In genomic region chr3:108208831-108209230, GRCh38 we compare ENCODE assay signal across 12 cellular contexts. TPM values are rescaled to one million over a fixed set of nuclear protein-coding genes. Genes with fewer than 3 reads are reported as not detected.
A peak's percentile ranks its signal among the peaks of the same experiment; 100 is the strongest.
DNase-seq lines count a peak whose midpoint lies in the region; ATAC-seq, FAIRE-seq and TF ChIP-seq lines count a peak whose summit lies in the region.
"Had no signal": no experiment of that assay in that cellular context is flagged by ENCODE, and none has a peak within 500 bp of the region (broad histone marks: within the 10 kb centered on the region; RNA-seq: fewer than 3 reads in every experiment).

No MANE protein-coding gene starts in this region.

- no peak for TF ChIP-seq POLR2A in GM12878 (IDR thresholded peaks at IDR 0.05; ENCODE audit: low read depth, low read length)
- TF ChIP-seq POLR2A in gastrocnemius medialis (IDR thresholded peaks at IDR 0.05), result no peak

- in situ Hi-C loops in GM12878 (cut with MboI), result no loop called here
- in situ Hi-C loops in gastrocnemius medialis (cut with MboI; ENCODE audit: low sequenced_read_pairs in 4 of 4), result no loop called here

- H3K27me3 ChIP-seq in GM12878 (replicated peaks in 1 of 2; ENCODE audit: control insufficient read depth in 2 of 2, insufficient read depth in 2 of 2, low read length in 1 of 2), result no peaks in the 10 kb centered on the region
- no peaks in the 10 kb centered on the region for H3K27me3 ChIP-seq in heart right ventricle
- no peaks in the 10 kb centered on the region for H3K27me3 ChIP-seq in gastrocnemius medialis
- H3K27me3 ChIP-seq: vagina had no signal

- POLR2A ChIA-PET in GM12878 (lab: Charles Lee), result no interaction called here

- no peaks in the 10 kb centered on the region for H3K9me3 ChIP-seq in GM12878 (replicated peaks; ENCODE audit: control insufficient read depth, insufficient read depth, low read length)
- H3K9me3 ChIP-seq in heart right ventricle, result no peaks in the 10 kb centered on the region
- no peaks in the 10 kb centered on the region for H3K9me3 ChIP-seq in gastrocnemius medialis
- H3K9me3 ChIP-seq: vagina had no signal

- peak in 1 of 2 experiments; percentile 62; a peak in 2 of 4 replicates for TF ChIP-seq EP300 in GM12878 (IDR thresholded peaks at IDR 0.05; ENCODE audit: borderline replicate concordance in 1 of 2, control insufficient read depth in 1 of 2, low read depth in 2 of 2, low read length in 2 of 2)

- peak; percentile 62 for FAIRE-seq in GM12878 (lab: Jason Lieb, UNC)

- no peaks in the 10 kb centered on the region for H3K79me2 ChIP-seq in GM12878 (ENCODE audit: control insufficient read depth, insufficient read depth, low read length)

- TF ChIP-seq CTCF in GM12878 (IDR thresholded peaks at IDR 0.05 in 2 of 3, conservative IDR thresholded peaks at IDR 0.05 in 1 of 3; ENCODE audit: control insufficient read depth in 2 of 3, extremely low read depth in 1 of 3, insufficient read depth in 1 of 3, low read depth in 3 of 3, low read length in 3 of 3) (no peak), heart right ventricle (IDR thresholded peaks at IDR 0.05) (no peak), gastrocnemius medialis (IDR thresholded peaks at IDR 0.05 in 4 of 5, conservative IDR thresholded peaks at IDR 0.05 in 1 of 5) (no peak)

- WGBS in GM12878 (ENCODE audit: insufficient coverage, insufficient replicate concordance, low lambda C conversion rate, missing lambda C conversion rate), result 21% methylated on average over 1 of the region's 1 CpG
- 92 to 100% methylated on average over 1 of the region's 1 CpG for WGBS in heart right ventricle, 2 donors

- no peak overlapping the region for H3K9ac ChIP-seq in GM12878 (ENCODE audit: control insufficient read depth, insufficient read depth, low read length)

- no TSS peak for BruUV-seq in GM12878 (replicated peaks; lab: Mats Ljungman, UMichigan)

- H3K27ac ChIP-seq in GM12878 (ENCODE audit: control insufficient read depth, insufficient read depth) (no peak overlapping the region), heart right ventricle (no peak overlapping the region), gastrocnemius medialis (no peak overlapping the region)
- H3K27ac ChIP-seq: vagina had no signal

- H3K4me1 ChIP-seq in GM12878 (ENCODE audit: control insufficient read depth, insufficient read depth, low read length) (peaks cover 7% of the 10 kb centered on the region; the same call in 1 of the 2 replicates), heart right ventricle (no peaks in the 10 kb centered on the region), gastrocnemius medialis (no peaks in the 10 kb centered on the region)
- H3K4me1 ChIP-seq: vagina had no signal

- RAD21 ChIA-PET in GM12878 (lab: Charles Lee; ENCODE audit: unreplicated experiment), result interaction anchor here (0.9 kb wide), 1 partner anchor 36 kb away, joined by 3 read pairs; no protein-coding TSS in a partner anchor

- H3K4me3 ChIP-seq in GM12878 (no peak overlapping the region), heart right ventricle (no peak overlapping the region), gastrocnemius medialis (no peak overlapping the region)
- H3K4me3 ChIP-seq: vagina had no signal

- peak; percentile 85 for ATAC-seq in GM18520 (IDR thresholded peaks at IDR 0.05; ENCODE audit: unreplicated experiment)
- ATAC-seq in GM21367 (IDR thresholded peaks at IDR 0.05; ENCODE audit: unreplicated experiment), result peak; percentile 94
- peak; percentile 88 for ATAC-seq in HG03039 (IDR thresholded peaks at IDR 0.05; ENCODE audit: unreplicated experiment)
- ATAC-seq in GM12878, result peak; percentile 96
- no peak for ATAC-seq in heart right ventricle
- no peak for ATAC-seq in gastrocnemius medialis
- ATAC-seq: CD8-positive, alpha-beta T cell had no signal

- intact Hi-C loops in GM12878 (cut with micrococcal nuclease; ENCODE audit: unreplicated experiment), result no loop called here
- intact Hi-C loops in heart right ventricle (cut with DNase I), result no loop called here
- intact Hi-C loops in gastrocnemius medialis (cut with DNase I; ENCODE audit: low total_unique reads), result no loop called here

- no peak for TF ChIP-seq RAD21 in GM12878 (IDR thresholded peaks at IDR 0.05; ENCODE audit: insufficient read depth, low read depth, low read length)

- DNase-seq in GM12878 (ENCODE audit: low read depth, low spot score) (peak; percentile 30), heart right ventricle (no peak), NCI-H345 treated with DMSO at 0.1 percent for 48 hours (lab: John Stamatoyannopoulos, UW; ENCODE audit: unreplicated experiment) (no peak), gastrocnemius medialis (no peak)
- no peak for DNase-seq in activated CD4-positive, alpha-beta T cell treated with anti-CD3 and anti-CD28 coated beads, Interleukin-2, amount 50 U/mL, for 4 hours
- DNase-seq: activated CD4-positive, alpha-beta T cell treated with anti-CD3 and anti-CD28 coated beads, Interleukin-2, amount 50 U/mL, for 48 hours; CD8-positive, alpha-beta T cell; SHP77 had no signal

- no peak overlapping the region for H2AFZ ChIP-seq in GM12878 (ENCODE audit: control insufficient read depth, low read depth, low read length)

- H4K20me1 ChIP-seq in GM12878 (ENCODE audit: control insufficient read depth, insufficient read depth), result no peaks in the 10 kb centered on the region

- CTCF ChIA-PET in GM12878 (lab: Yijun Ruan, JAX), result no interaction called here

- H3K4me2 ChIP-seq in GM12878 (ENCODE audit: control insufficient read depth, insufficient read depth), result no peak overlapping the region

- SMC1A ChIA-PET in GM12878 (lab: Charles Lee; ENCODE audit: uncharacterized antibody, unreplicated experiment), result interaction anchor here (1.4 kb wide), 1 partner anchor 8 kb away, joined by 3 read pairs; no protein-coding TSS in a partner anchor

- H3K36me3 ChIP-seq in GM12878 (ENCODE audit: control insufficient read depth in 2 of 2, insufficient read depth in 2 of 2, low read length in 1 of 2) (no peaks in the 10 kb centered on the region), heart right ventricle (peaks cover 0 to 87% (median 5%) of the 10 kb centered on the region in 9 donors), gastrocnemius medialis (peaks cover 0 to 13% of the 10 kb centered on the region in 2 donors)

TF ChIP-seq in GM12878, 131 proteins besides CTCF, POLR2A, EP300 and RAD21 (continues in another document):
- peak; percentile 37 for TF ChIP-seq RUNX3 (IDR thresholded peaks at IDR 0.05; ENCODE audit: low read length)
- peak; percentile 50; the same call in 1 of the 2 replicates for TF ChIP-seq EED (IDR thresholded peaks at IDR 0.05; ENCODE audit: low read depth)
- TF ChIP-seq PAX8 (IDR thresholded peaks at IDR 0.05), result no peak
- no peak for TF ChIP-seq RBBP5 (conservative IDR thresholded peaks at IDR 0.05)
- TF ChIP-seq ATF2 (IDR thresholded peaks at IDR 0.05; ENCODE audit: low read length), result 0 out of 2 replicates have a peak, but pooled peaks have one; percentile 44
- no peak for TF ChIP-seq ZNF274 (IDR thresholded peaks at IDR 0.05; ENCODE audit: insufficient read depth, insufficient read length)
- peak; percentile 77 for TF ChIP-seq JUNB (IDR thresholded peaks at IDR 0.05)
- TF ChIP-seq FOXM1 (IDR thresholded peaks at IDR 0.05; ENCODE audit: low read depth, low read length), result peak; percentile 49; the same call in 1 of the 2 replicates
- TF ChIP-seq POLR2AphosphoS2 (IDR thresholded peaks at IDR 0.05; ENCODE audit: low read depth, low read length), result no peak
- 0 out of 2 replicates have a peak, but pooled peaks have one; percentile 43 for TF ChIP-seq BCL11A (IDR thresholded peaks at IDR 0.05; ENCODE audit: low read depth, low read length)
- TF ChIP-seq TCF12 (IDR thresholded peaks at IDR 0.05; ENCODE audit: low read depth, low read length), result no peak
- TF ChIP-seq GABPA (IDR thresholded peaks at IDR 0.05; ENCODE audit: low read depth), result no peak
- no peak for TF ChIP-seq WRNIP1 (IDR thresholded peaks at IDR 0.05; ENCODE audit: borderline replicate concordance, low read depth, low read length)
- no peak for TF ChIP-seq HDGF (IDR thresholded peaks at IDR 0.05)
- peak in 1 of 2 experiments; percentile 44; a peak in 1 of 4 replicates for TF ChIP-seq BHLHE40 (IDR thresholded peaks at IDR 0.05; ENCODE audit: borderline replicate concordance in 1 of 2, low read depth in 2 of 2, low read length in 1 of 2)

RNA-seq across cellular contexts. Expression of gene IFT57, which starts 13.4 kb away (rescaled TPM):
- 9.8 and 12.7 TPM in 2 replicates for total RNA-seq in GM12878 (2013; cell fraction: nucleolus; rRNA removed)
- 8.2 and 10.7 TPM in 2 replicates for total RNA-seq in GM12878 (2014; rRNA removed)
- total RNA-seq in GM12878 (2014; rRNA removed; fragmentation: Illumina TruSeq; extraction: Trizol), result 5.8 and 6.6 TPM in 2 replicates
- 9.0 and 9.3 TPM in 2 replicates for total RNA-seq in GM12878 (2021)
- polyA plus RNA-seq in GM12878 (2011; ENCODE audit: low read depth), result 3.3 TPM
- 13.3 and 18.5 TPM in 2 replicates for polyA plus RNA-seq in GM12878 (2011; rRNA removed)
- polyA plus RNA-seq in GM12878 (2011; cell fraction: cytosol; rRNA removed), result 7.5 and 11.7 TPM in 2 replicates
- 9.2 and 9.9 TPM in 2 replicates for polyA plus RNA-seq in GM12878 (2011; cell fraction: nucleus; rRNA removed)
- 8.1 and 10.0 TPM in 2 replicates for polyA plus RNA-seq in GM12878 (2012)
- 6.8 and 9.7 TPM in 2 replicates for polyA plus RNA-seq in GM12878 (2014; fragmentation: Illumina TruSeq; extraction: Trizol)
- polyA plus RNA-seq in GM12878 (2014; fragmentation: Nextera tagmentation; extraction: Ambion mirVana), result 1 to 10 TPM; 1.8 to 2.8 TPM
- 6.4 and 7.5 TPM in 2 replicates for polyA plus RNA-seq in GM12878 (2014; rRNA removed)
- 10 to 100 TPM; 23.2 to 25.0 TPM for polyA plus RNA-seq in GM12878 (2016; fragmentation: Nextera tagmentation; extraction: Ambion mirVana)
- 8.6 and 10.4 TPM in 2 replicates for polyA minus RNA-seq in GM12878 (2011; rRNA and poly(A)+ RNA removed)
- polyA minus RNA-seq in GM12878 (2011; cell fraction: cytosol; rRNA and poly(A)+ RNA removed), result 2.9 and 4.5 TPM in 2 replicates
- polyA minus RNA-seq in GM12878 (2011; cell fraction: nucleus; rRNA and poly(A)+ RNA removed), result 6.3 and 10.7 TPM in 2 replicates
- 10 to 100 TPM; 15.4 to 29.5 (median 21.0) TPM for total RNA-seq in heart right ventricle
- polyA plus RNA-seq in heart right ventricle, result 10 to 100 TPM in 1 of 2 donors, 1 to 10 TPM in 1; 5.9 to 19.8 TPM
- 10 to 100 TPM in 2 of 4 donors, 1 to 10 TPM in 2; 7.2 to 18.5 (median 10.7) TPM for total RNA-seq in gastrocnemius medialis

Comparison
In these comparisons a context has a peak if more than half of its experiments do, and no peak if none do; other contexts are left out.
1. ATAC-seq: peak in GM18520 (single experiment), GM21367 (single experiment), HG03039 (single experiment) and GM12878 (single experiment); none in heart right ventricle (0 of 8) and gastrocnemius medialis (0 of 2).